Comparison of ENCODE assay signal across 1 cellular context in the genomic region with DNA sequence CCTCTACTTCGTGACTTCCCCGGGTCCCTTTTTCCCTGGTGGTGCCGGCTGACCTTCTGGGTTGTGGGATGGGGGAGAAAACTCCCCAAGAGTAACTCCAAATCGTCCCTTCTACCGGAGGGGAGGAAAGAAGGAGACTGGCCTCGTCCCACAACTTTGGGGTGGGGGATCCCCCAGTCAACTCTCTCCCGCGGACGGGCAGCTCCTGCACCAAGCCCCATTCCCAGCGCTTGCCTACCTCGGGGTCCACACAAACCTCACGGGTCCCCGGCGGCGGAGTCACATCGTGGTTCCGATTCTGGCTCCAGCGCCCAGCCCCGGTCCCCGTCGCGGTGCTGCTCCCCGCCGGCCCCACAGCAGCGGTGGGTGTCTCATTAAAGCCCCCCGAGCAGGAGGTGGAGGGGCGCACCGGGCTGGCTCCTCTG.
TF ChIP-seq lines count a peak whose summit lies in the region.

No MANE protein-coding gene starts in this region.

TF ChIP-seq in H1, 55 proteins besides CTCF, POLR2A, EP300 and RAD21 (continued from another document):
- TF ChIP-seq CEBPB (IDR thresholded peaks at IDR 0.05; ENCODE audit: low read depth, low read length) = no peak
- peak; percentile 97 for TF ChIP-seq KDM4A (IDR thresholded peaks at IDR 0.05; ENCODE audit: low read depth, low read length, severe bottlenecking)
- no peak for TF ChIP-seq NANOG (IDR thresholded peaks at IDR 0.05; ENCODE audit: insufficient read depth, low read depth, low read length, poor library complexity, severe bottlenecking)
- TF ChIP-seq TAF1 (IDR thresholded peaks at IDR 0.05; ENCODE audit: low read depth, low read length) = no peak
- TF ChIP-seq, protein P1, sequence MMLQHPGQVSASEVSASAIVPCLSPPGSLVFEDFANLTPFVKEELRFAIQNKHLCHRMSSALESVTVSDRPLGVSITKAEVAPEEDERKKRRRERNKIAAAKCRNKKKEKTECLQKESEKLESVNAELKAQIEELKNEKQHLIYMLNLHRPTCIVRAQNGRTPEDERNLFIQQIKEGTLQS (IDR thresholded peaks at IDR 0.05; ENCODE audit: insufficient read depth, low read depth, low read length) = no peak
- TF ChIP-seq, protein P2, sequence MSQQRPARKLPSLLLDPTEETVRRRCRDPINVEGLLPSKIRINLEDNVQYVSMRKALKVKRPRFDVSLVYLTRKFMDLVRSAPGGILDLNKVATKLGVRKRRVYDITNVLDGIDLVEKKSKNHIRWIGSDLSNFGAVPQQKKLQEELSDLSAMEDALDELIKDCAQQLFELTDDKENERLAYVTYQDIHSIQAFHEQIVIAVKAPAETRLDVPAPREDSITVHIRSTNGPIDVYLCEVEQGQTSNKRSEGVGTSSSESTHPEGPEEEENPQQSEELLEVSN (IDR thresholded peaks at IDR 0.05) = no peak
